ENCODE assay signal across 9 cellular contexts in genomic region chr14:28765907-28766504, GRCh38. TPM values are rescaled to one million over a fixed set of nuclear protein-coding genes. Genes with fewer than 3 reads are reported as not detected.
DNase-seq lines count a peak whose midpoint lies in the region; ATAC-seq and TF ChIP-seq lines count a peak whose summit lies in the region.
"Had no signal": no experiment of that assay in that cellular context is flagged by ENCODE, and none has a peak within 500 bp of the region (broad histone marks: within the 10 kb centered on the region; RNA-seq: fewer than 3 reads in every experiment).

No MANE protein-coding gene starts in this region.

- POLR2A ChIA-PET in WTC11 (lab: Charles Lee): interaction anchor here (0.6 to 2.7 kb wide), 3 partner anchors 8 to 1393 kb away, joined by 3 to 9 read pairs (median 5); no protein-coding TSS in a partner anchor

- peak in 1 of 3 donors; percentile 37 for DNase-seq in right cardiac atrium
- no peak for DNase-seq in Right ventricle myocardium superior
- peak; percentile 48 for DNase-seq in WTC11 (ENCODE audit: low spot score)
- DNase-seq in vagina (ENCODE audit: extremely low spot score in 2 of 2): no peak
- no peak for DNase-seq in OCI-M2 (lab: John Stamatoyannopoulos, UW; ENCODE audit: unreplicated experiment)
- DNase-seq in uterus: no peak

- H3K27ac ChIP-seq in right cardiac atrium (ENCODE audit: low read length) (peak overlapping the region; percentile 8), layer of hippocampus (ENCODE audit: low read depth, low read length) (peak overlapping the region; percentile 71), vagina (no peak overlapping the region), uterus (no peak overlapping the region)

- peak overlapping the region; percentile 77 for H3K4me3 Mint-ChIP-seq in WTC11

- H3K27me3 Mint-ChIP-seq in WTC11 (ENCODE audit: low read depth): peaks cover 97% of the 10 kb centered on the region

- H3K4me3 ChIP-seq in right cardiac atrium (ENCODE audit: low read length): peak overlapping the region; percentile 85
- H3K4me3 ChIP-seq in vagina: peak overlapping the region; percentile 26 to 43
- H3K4me3 ChIP-seq in uterus: peak overlapping the region in 1 of 2 donors; percentile 38
- H3K4me3 ChIP-seq: GM12878 had no signal

- 3% methylated on average over 34 of the region's 34 CpGs for WGBS in right cardiac atrium

- H3K36me3 ChIP-seq in vagina (no peaks in the 10 kb centered on the region), uterus (no peaks in the 10 kb centered on the region)

- H3K4me1 Mint-ChIP-seq in WTC11: peaks cover 41% of the 10 kb centered on the region

- intact Hi-C loops in right cardiac atrium (cut with DNase I) (no loop called here), Right ventricle myocardium superior (cut with DNase I) (no loop called here), vagina (cut with DNase I) (no loop called here), uterus (cut with DNase I; ENCODE audit: low total_unique reads) (no loop called here)

- TF ChIP-seq CTCF in WTC11 (IDR thresholded peaks at IDR 0.05) (no peak), vagina (IDR thresholded peaks at IDR 0.05) (no peak), uterus (IDR thresholded peaks at IDR 0.05) (no peak)

- no peaks in the 10 kb centered on the region for H3K36me3 Mint-ChIP-seq in WTC11

- no peaks in the 10 kb centered on the region for H3K9me3 Mint-ChIP-seq in WTC11

- no peak overlapping the region for H3K27ac Mint-ChIP-seq in WTC11

- peaks cover 11% of the 10 kb centered on the region for H3K27me3 ChIP-seq in right cardiac atrium (ENCODE audit: control insufficient read depth, insufficient read depth)
- peaks cover 38% of the 10 kb centered on the region for H3K27me3 ChIP-seq in layer of hippocampus (ENCODE audit: control insufficient read depth, insufficient read depth, low read length)
- peaks cover 22% of the 10 kb centered on the region for H3K27me3 ChIP-seq in vagina
- peaks cover 27 to 85% of the 10 kb centered on the region in 2 donors for H3K27me3 ChIP-seq in uterus

- H3K4me1 ChIP-seq in right cardiac atrium (ENCODE audit: control insufficient read depth, insufficient read depth, low read length) (peaks cover 4% of the 10 kb centered on the region), vagina (peaks cover 8% of the 10 kb centered on the region), uterus (peaks cover 0 to 15% of the 10 kb centered on the region in 2 donors)

- CTCF ChIA-PET in WTC11 (lab: Charles Lee): interaction anchor here (0.6 to 6.2 kb wide), 8 partner anchors 8 to 1544 kb away, joined by 3 to 60 read pairs (median 4); no protein-coding TSS in a partner anchor

- ATAC-seq in right cardiac atrium: no peak
- no peak for ATAC-seq in Right ventricle myocardium superior (ENCODE audit: poor library complexity)
- ATAC-seq in WTC11: peak; percentile 8
- ATAC-seq in GM18873 (IDR thresholded peaks at IDR 0.05; ENCODE audit: low FRiP score, unreplicated experiment): no peak
- ATAC-seq: GM12878 had no signal

- TF ChIP-seq POLR2A in vagina (IDR thresholded peaks at IDR 0.05) (no peak), uterus (IDR thresholded peaks at IDR 0.05) (no peak)

- no peaks in the 10 kb centered on the region for H3K9me3 ChIP-seq in right cardiac atrium (ENCODE audit: control insufficient read depth, low read length)
- no peaks in the 10 kb centered on the region for H3K9me3 ChIP-seq in vagina
- no peaks in the 10 kb centered on the region for H3K9me3 ChIP-seq in uterus

TF ChIP-seq in WTC11, 78 proteins besides CTCF, POLR2A, EP300 and RAD21:
- no peak for TF ChIP-seq E2F4 (CRISPR knock-in tag; IDR thresholded peaks at IDR 0.05; ENCODE audit: borderline replicate concordance, low read depth)
- no peak for TF ChIP-seq ELF4 (CRISPR knock-in tag; IDR thresholded peaks at IDR 0.05; ENCODE audit: low read depth)
- no peak for TF ChIP-seq NR3C1 (CRISPR knock-in tag; conservative IDR thresholded peaks at IDR 0.05; ENCODE audit: low read depth)
- no peak for TF ChIP-seq PREB (CRISPR knock-in tag; IDR thresholded peaks at IDR 0.05; ENCODE audit: borderline replicate concordance)
- TF ChIP-seq TEAD1 (CRISPR knock-in tag; IDR thresholded peaks at IDR 0.05): no peak
- TF ChIP-seq FOXJ3 (CRISPR knock-in tag; IDR thresholded peaks at IDR 0.05; ENCODE audit: borderline replicate concordance): no peak
- TF ChIP-seq AFF4 (CRISPR knock-in tag; IDR thresholded peaks at IDR 0.05; ENCODE audit: borderline replicate concordance): no peak

RNA-seq across cellular contexts. Expression of gene FOXG1, which starts 0.6 kb away (rescaled TPM):
- total RNA-seq in right cardiac atrium (not detected), Right ventricle myocardium superior (not detected), WTC11 (2021) (0.09 to 0.18 TPM (median 0.16 TPM) in 3 replicates), vagina (not detected), uterus (not detected)
- 0.20 TPM for polyA plus RNA-seq in right cardiac atrium

Comparison
In these comparisons a context has a peak if more than half of its experiments do, and no peak if none do; other contexts are left out.
1. H3K27ac ChIP-seq: peak in right cardiac atrium (single experiment) and layer of hippocampus (single experiment); none in vagina (single experiment) and uterus (0 of 2).